Comparison of ENCODE assay signal across 8 cellular contexts in genomic region chr9:136992819-136993369, GRCh38. TPM values are rescaled to one million over a fixed set of nuclear protein-coding genes. Genes with fewer than 3 reads are reported as not detected.
DNase-seq lines count a peak whose midpoint lies in the region; TF ChIP-seq lines count a peak whose summit lies in the region.

No MANE protein-coding gene starts in this region.

- peak overlapping the region; percentile 86 for H3K14ac ChIP-seq in trophoblast cell (ENCODE audit: low read length)

- H3K4me3 ChIP-seq in NT2/D1 (ENCODE audit: insufficient read length, low read depth) (peak overlapping the region; percentile 94), epithelial cell of esophagus (ENCODE audit: low read length) (peak overlapping the region; percentile 65), trophoblast cell (ENCODE audit: low read depth, low read length) (peak overlapping the region; percentile 83)

- no peaks in the 10 kb centered on the region for H3K27me3 ChIP-seq in NT2/D1 (ENCODE audit: insufficient read depth, insufficient read length)
- no peaks in the 10 kb centered on the region for H3K27me3 ChIP-seq in trophoblast cell (ENCODE audit: insufficient read depth, low read length)

- H4K8ac ChIP-seq in trophoblast cell (ENCODE audit: low read depth, low read length), result peak overlapping the region; percentile 12

- peak overlapping the region; percentile 50 for H2BK120ac ChIP-seq in trophoblast cell (ENCODE audit: insufficient read depth, low read length, poor library complexity)

- H3K9ac ChIP-seq in ES-I3 (ENCODE audit: low read depth, low read length), result peak overlapping the region; percentile 89
- H3K9ac ChIP-seq in NT2/D1 (ENCODE audit: insufficient read length, low read depth), result peak overlapping the region; percentile 92
- H3K9ac ChIP-seq in trophoblast cell (ENCODE audit: low read length), result peak overlapping the region; percentile 78

- H3K36me3 ChIP-seq in ES-I3 (ENCODE audit: insufficient read depth, low read length) (no peaks in the 10 kb centered on the region), NT2/D1 (ENCODE audit: insufficient read depth, insufficient read length, low read length) (peaks cover 27% of the 10 kb centered on the region), trophoblast cell (ENCODE audit: control insufficient read depth in 1 of 2, insufficient read depth in 2 of 2, low read length in 2 of 2) (peaks cover 15 to 21% of the 10 kb centered on the region in 2 experiments)

- H3K23ac ChIP-seq in trophoblast cell (ENCODE audit: low read length), result no peak overlapping the region

- no peak overlapping the region for H2AFZ ChIP-seq in trophoblast cell (ENCODE audit: insufficient read depth, low read length, poor library complexity)

- WGBS in trophoblast cell (ENCODE audit: extremely low coverage, insufficient coverage, insufficient read length), result no CpG with 5 or more reads among the region's 18 CpGs

- H3K4me1 ChIP-seq in ES-I3 (ENCODE audit: insufficient read depth, low read length), result peaks cover 4% of the 10 kb centered on the region; the same call in 1 of the 2 replicates
- H3K4me1 ChIP-seq in NT2/D1 (ENCODE audit: insufficient read depth, insufficient read length), result peaks cover 31% of the 10 kb centered on the region
- peaks cover 38 to 48% of the 10 kb centered on the region in 2 experiments for H3K4me1 ChIP-seq in trophoblast cell (ENCODE audit: control insufficient read depth in 1 of 2, insufficient read depth in 2 of 2, low read length in 2 of 2)

- no peak overlapping the region for H2BK12ac ChIP-seq in trophoblast cell (ENCODE audit: low read length)

- H3K79me1 ChIP-seq in trophoblast cell (ENCODE audit: low read length), result peaks cover 32% of the 10 kb centered on the region

- peaks cover 15% of the 10 kb centered on the region for H3K79me2 ChIP-seq in trophoblast cell (ENCODE audit: control insufficient read depth, insufficient read depth, low read length, poor library complexity)

- peak overlapping the region; percentile 8 for H3K4ac ChIP-seq in trophoblast cell (ENCODE audit: low read depth, low read length)

- H3K4me2 ChIP-seq in trophoblast cell (ENCODE audit: low read length), result peak overlapping the region; percentile 97

- H3K27ac ChIP-seq in trophoblast cell (ENCODE audit: low read depth, low read length), result peak overlapping the region; percentile 75

- H4K12ac ChIP-seq in trophoblast cell (ENCODE audit: low read depth, low read length), result peak overlapping the region; percentile 54

- H3K18ac ChIP-seq in trophoblast cell (ENCODE audit: low read length), result peak overlapping the region; percentile 83

- H3K9me3 ChIP-seq in ES-I3 (ENCODE audit: control insufficient read depth, insufficient read depth, low read length) (peaks cover 4% of the 10 kb centered on the region; the same call in 1 of the 2 replicates), NT2/D1 (ENCODE audit: insufficient read depth, low read length) (peaks cover 10% of the 10 kb centered on the region; the same call in 1 of the 2 replicates), trophoblast cell (ENCODE audit: insufficient read depth, low read depth, low read length) (peaks cover 3% of the 10 kb centered on the region)

- H2AK5ac ChIP-seq in trophoblast cell (ENCODE audit: low read length), result peak overlapping the region; percentile 1

- H2BK5ac ChIP-seq in trophoblast cell (ENCODE audit: low read depth, low read length, poor library complexity), result peak overlapping the region; percentile 67

- no peak for TF ChIP-seq CTCF in epithelial cell of esophagus (IDR thresholded peaks at IDR 0.05; ENCODE audit: insufficient read depth, low read depth, low read length, missing control alignments)

- DNase-seq in NT2/D1 (ENCODE audit: low read depth, low spot score) (peak; percentile 20), epithelial cell of esophagus (ENCODE audit: low read depth) (no peak), trophoblast cell (no peak), mucosa of gallbladder (ENCODE audit: low spot score) (no peak), UCSD-AML1 (lab: John Stamatoyannopoulos, UW; ENCODE audit: unreplicated experiment) (no peak), COR-L47 (lab: John Stamatoyannopoulos, UW) (no peak), HCEC 1CT (no peak)

- H4K91ac ChIP-seq in trophoblast cell (ENCODE audit: low read depth, low read length), result peak overlapping the region; percentile 77

RNA-seq across cellular contexts. Expression of gene PAXX, which starts 0.7 kb away (rescaled TPM):
- 85.0 and 88.0 TPM in 2 replicates for polyA plus RNA-seq in trophoblast cell (2013)
- total RNA-seq in mucosa of gallbladder, result 51.2 TPM

RNA-seq across cellular contexts. Expression of gene CLIC3, which starts 3.5 kb away (rescaled TPM):
- polyA plus RNA-seq in trophoblast cell (2013), result 116 and 128 TPM in 2 replicates
- 2.2 TPM for total RNA-seq in mucosa of gallbladder

RNA-seq across cellular contexts. Expression of gene LCNL1, which starts 10.1 kb away (rescaled TPM):
- 0.15 and 0.17 TPM in 2 replicates for polyA plus RNA-seq in trophoblast cell (2013)
- total RNA-seq in mucosa of gallbladder, result 0.92 TPM

RNA-seq across cellular contexts. Expression of gene PTGDS, which starts 15.6 kb away (rescaled TPM):
- polyA plus RNA-seq in trophoblast cell (2013), result 4.4 and 4.7 TPM in 2 replicates
- total RNA-seq in mucosa of gallbladder, result 481 TPM

RNA-seq across cellular contexts. Expression of gene ABCA2, which starts 35.1 kb away (rescaled TPM):
- 6.9 and 7.1 TPM in 2 replicates for polyA plus RNA-seq in trophoblast cell (2013)
- 298 TPM for total RNA-seq in mucosa of gallbladder
